9 cellular contexts compared by ENCODE assay signal in the genomic region with DNA sequence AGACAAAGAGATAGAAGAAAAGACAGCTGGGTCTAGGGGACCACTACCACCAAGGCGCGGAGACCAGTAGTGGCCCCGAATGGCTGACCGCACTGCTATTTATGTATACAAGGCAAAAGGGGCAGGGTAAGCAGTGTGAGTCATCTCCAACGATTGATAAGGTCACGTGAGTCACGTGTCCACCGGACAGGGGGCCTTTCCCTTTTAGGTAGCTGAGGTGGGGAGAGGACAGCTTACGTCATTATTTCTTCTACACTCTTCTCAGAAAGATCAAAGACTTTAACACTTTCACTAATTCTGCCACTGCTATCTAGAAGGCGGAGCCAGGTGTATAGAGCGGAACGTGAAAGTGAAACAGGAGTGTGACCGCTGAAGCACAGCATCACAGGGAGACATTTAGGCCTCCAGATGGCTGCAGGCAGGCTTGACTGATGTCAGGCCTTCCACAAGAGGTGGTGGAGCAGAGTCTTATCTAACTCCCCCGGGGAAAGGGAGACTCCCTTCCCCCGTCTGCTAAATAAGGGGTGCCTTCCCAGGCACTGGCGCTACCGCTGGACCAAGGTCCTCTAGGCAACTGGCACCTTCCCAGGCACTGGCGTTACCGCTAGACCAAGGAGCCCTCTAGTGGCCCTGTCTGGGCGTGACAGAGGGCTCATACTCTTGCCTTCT. TPM values are rescaled to one million over a fixed set of nuclear protein-coding genes. Genes with fewer than 3 reads are reported as not detected.
A peak's percentile ranks its signal among the peaks of the same experiment; 100 is the strongest.
DNase-seq lines count a peak whose midpoint lies in the region; ATAC-seq and TF ChIP-seq lines count a peak whose summit lies in the region.
"Had no signal": no experiment of that assay in that cellular context is flagged by ENCODE, and none has a peak within 500 bp of the region (broad histone marks: within the 10 kb centered on the region; RNA-seq: fewer than 3 reads in every experiment).

No MANE protein-coding gene starts in this region.

- no TSS peak for BruUV-seq in Calu3 (replicated peaks; lab: Mats Ljungman, UMichigan)

- intact Hi-C loops in Calu3 (cut with micrococcal nuclease; ENCODE audit: unreplicated experiment), result loop anchor here (1.0 to 10.0 kb wide), 3 partner anchors 401 to 983 kb away; no protein-coding TSS in a partner anchor
- intact Hi-C loops in left cardiac atrium (cut with DNase I), result loop anchor here in 1 of 2 donors (5.0 kb wide), 1 partner anchor 401 kb away; no protein-coding TSS in a partner anchor

- H3K27ac Mint-ChIP-seq in Calu3 (ENCODE audit: unreplicated experiment), result peak overlapping the region; percentile 79
- no peak overlapping the region for H3K27ac Mint-ChIP-seq in activated naive CD4-positive, alpha-beta T cell treated with anti-CD3 and anti-CD28 coated beads, Interleukin-2, amount 10 ng/mL, durations not matched to agents 7 days and 5 days

- H3K36me3 Mint-ChIP-seq in Calu3 (ENCODE audit: insufficient read depth, unreplicated experiment), result peaks cover 15% of the 10 kb centered on the region
- no peaks in the 10 kb centered on the region for H3K36me3 Mint-ChIP-seq in activated naive CD4-positive, alpha-beta T cell treated with anti-CD3 and anti-CD28 coated beads, Interleukin-2, amount 10 ng/mL, durations not matched to agents 7 days and 5 days

- DNase-seq in Calu3 (peak; percentile 89), NOMO-1 treated with DMSO at 0.1 percent for 48 hours (lab: John Stamatoyannopoulos, UW; ENCODE audit: unreplicated experiment) (peak; percentile 30), left cardiac atrium (peak; percentile 87), retina (peak; percentile 36), GF-D8 (lab: John Stamatoyannopoulos, UW) (no peak)
- peak; percentile 61 for DNase-seq in activated naive CD4-positive, alpha-beta T cell treated with anti-CD3 and anti-CD28 coated beads, Interleukin-2, amount 10 ng/mL, durations not matched to agents 7 days and 5 days

- CTCF ChIA-PET in Calu3 (lab: Charles Lee), result interaction anchor here (0.6 to 1.5 kb wide), 6 partner anchors 10 to 1031 kb away, joined by 3 to 8 read pairs (median 3); no protein-coding TSS in a partner anchor
- CTCF ChIA-PET in activated naive CD4-positive, alpha-beta T cell treated with anti-CD3 and anti-CD28 coated beads, Interleukin-2, amount 10 ng/mL, durations not matched to agents 7 days and 5 days (lab: Charles Lee), result no interaction called here

- peak; percentile 90 for TF ChIP-seq CTCF in Calu3 (IDR thresholded peaks at IDR 0.05; ENCODE audit: unreplicated experiment)

- ATAC-seq in GM19372 (IDR thresholded peaks at IDR 0.05; ENCODE audit: low read depth, unreplicated experiment) (peak; percentile 89), HG03196 (IDR thresholded peaks at IDR 0.05; ENCODE audit: unreplicated experiment) (peak; percentile 90), left cardiac atrium (peak; percentile 69 to 84)

- peaks cover 11% of the 10 kb centered on the region for H3K4me1 Mint-ChIP-seq in Calu3 (ENCODE audit: low read depth, unreplicated experiment)
- peaks cover 6% of the 10 kb centered on the region for H3K4me1 Mint-ChIP-seq in activated naive CD4-positive, alpha-beta T cell treated with anti-CD3 and anti-CD28 coated beads, Interleukin-2, amount 10 ng/mL, durations not matched to agents 7 days and 5 days

- no peaks in the 10 kb centered on the region for H3K9me3 Mint-ChIP-seq in Calu3 (ENCODE audit: low read depth, unreplicated experiment)
- no peaks in the 10 kb centered on the region for H3K9me3 Mint-ChIP-seq in activated naive CD4-positive, alpha-beta T cell treated with anti-CD3 and anti-CD28 coated beads, Interleukin-2, amount 10 ng/mL, durations not matched to agents 7 days and 5 days

- H3K27me3 Mint-ChIP-seq in Calu3 (ENCODE audit: unreplicated experiment), result no peaks in the 10 kb centered on the region
- peaks cover 10% of the 10 kb centered on the region for H3K27me3 Mint-ChIP-seq in activated naive CD4-positive, alpha-beta T cell treated with anti-CD3 and anti-CD28 coated beads, Interleukin-2, amount 10 ng/mL, durations not matched to agents 7 days and 5 days

- H3K4me3 Mint-ChIP-seq in Calu3 (ENCODE audit: low read depth, unreplicated experiment), result peak overlapping the region; percentile 87
- H3K4me3 Mint-ChIP-seq in activated naive CD4-positive, alpha-beta T cell treated with anti-CD3 and anti-CD28 coated beads, Interleukin-2, amount 10 ng/mL, durations not matched to agents 7 days and 5 days, result peak overlapping the region; percentile 45

RNA-seq across cellular contexts. Expression of gene PRR16, which starts 6.1 kb away (rescaled TPM):
- total RNA-seq in Calu3 (2022), result 1.5 and 2.9 TPM in 2 replicates
- total RNA-seq in left cardiac atrium, result 1 to 10 TPM; 4.7 to 4.8 TPM
- total RNA-seq: activated CD8-positive, alpha-beta memory T cell treated with anti-CD3 and anti-CD28 coated beads for 36 hours had no signal
